ENCODE assay signal across 3 cellular contexts in genomic region chr1:1962752-1963151, GRCh38.
TF ChIP-seq lines count a peak whose summit lies in the region.

No MANE protein-coding gene starts in this region.

TF ChIP-seq in HEK293, 187 proteins besides CTCF, POLR2A, EP300 and RAD21:
- TF ChIP-seq REST (tag by site-specific recombination; IDR thresholded peaks at IDR 0.05) (no peak), ZNF133 (tag by site-specific recombination; IDR thresholded peaks at IDR 0.05) (peak; percentile 99)

TF ChIP-seq in K562, 482 proteins besides CTCF, POLR2A, EP300 and RAD21:
- TF ChIP-seq NFIC (IDR thresholded peaks at IDR 0.05) (peak; percentile 72), SP2 (IDR thresholded peaks at IDR 0.05; ENCODE audit: extremely low read depth, low read depth, low read length, poor library complexity, severe bottlenecking) (no peak), MAFK (IDR thresholded peaks at IDR 0.05; ENCODE audit: low read length) (no peak), CAMTA2 (CRISPR knock-in tag; conservative IDR thresholded peaks at IDR 0.05) (no peak)

TF ChIP-seq in SK-N-SH, 30 proteins besides CTCF, POLR2A, EP300 and RAD21:
- no peak for TF ChIP-seq MXI1 (IDR thresholded peaks at IDR 0.05; ENCODE audit: low read depth, low read length)
- TF ChIP-seq POLR2AphosphoS5 (IDR thresholded peaks at IDR 0.05; ENCODE audit: low read depth, low read length) = no peak
- no peak for TF ChIP-seq RCOR1 (IDR thresholded peaks at IDR 0.05; ENCODE audit: low read length)
- TF ChIP-seq SIN3A (IDR thresholded peaks at IDR 0.05; ENCODE audit: borderline replicate concordance, low read depth, low read length) = no peak
- no peak for TF ChIP-seq GABPA (IDR thresholded peaks at IDR 0.05; ENCODE audit: low read depth)
- no peak for TF ChIP-seq JUND (IDR thresholded peaks at IDR 0.05)
- no peak for TF ChIP-seq RFX5 (IDR thresholded peaks at IDR 0.05; ENCODE audit: low read length)
- no peak for TF ChIP-seq ELF1 (IDR thresholded peaks at IDR 0.05)
- no peak for TF ChIP-seq MAX (IDR thresholded peaks at IDR 0.05; ENCODE audit: low read depth)
- TF ChIP-seq SMC3 (IDR thresholded peaks at IDR 0.05; ENCODE audit: low read depth, low read length) = no peak
- TF ChIP-seq NRF1 (IDR thresholded peaks at IDR 0.05; ENCODE audit: low read depth, low read length) = no peak
- TF ChIP-seq REST (IDR thresholded peaks at IDR 0.05; ENCODE audit: low read depth, low read length) = no peak
- TF ChIP-seq MEF2A (IDR thresholded peaks at IDR 0.05; ENCODE audit: borderline replicate concordance, low read depth) = no peak
- no peak for TF ChIP-seq USF2 (IDR thresholded peaks at IDR 0.05; ENCODE audit: borderline replicate concordance, low read depth, low read length)
- TF ChIP-seq PBX3 (IDR thresholded peaks at IDR 0.05) = no peak
- TF ChIP-seq TAF1 (IDR thresholded peaks at IDR 0.05; ENCODE audit: borderline replicate concordance, low read depth, low read length) = no peak
- TF ChIP-seq RXRA (IDR thresholded peaks at IDR 0.05; ENCODE audit: borderline replicate concordance, low read depth) = no peak
